In genomic region chr2:218329826-218330651, GRCh38 we compare ENCODE assay signal across 10 cellular contexts. TPM values are rescaled to one million over a fixed set of nuclear protein-coding genes. Genes with fewer than 3 reads are reported as not detected.
A peak's percentile ranks its signal among the peaks of the same experiment; 100 is the strongest.
DNase-seq lines count a peak whose midpoint lies in the region; ATAC-seq and TF ChIP-seq lines count a peak whose summit lies in the region.
"Had no signal": no experiment of that assay in that cellular context is flagged by ENCODE, and none has a peak within 500 bp of the region (broad histone marks: within the 10 kb centered on the region; RNA-seq: fewer than 3 reads in every experiment).

No MANE protein-coding gene starts in this region.

- no peak overlapping the region for H3K4me3 ChIP-seq in foreskin fibroblast (ENCODE audit: low read depth in 1 of 2, low read length in 2 of 2)

- peak; percentile 34 for ATAC-seq in HG03378 (IDR thresholded peaks at IDR 0.05; ENCODE audit: unreplicated experiment)
- no peak for ATAC-seq in GM19324 (IDR thresholded peaks at IDR 0.05; ENCODE audit: low FRiP score, unreplicated experiment)

- DNase-seq in GM20000 (ENCODE audit: low spot score) = peak; percentile 61
- peak; percentile 12 for DNase-seq in myocyte (ENCODE audit: low read depth)
- no peak for DNase-seq in Kasumi-1 (lab: John Stamatoyannopoulos, UW)
- DNase-seq in foreskin fibroblast = no peak
- DNase-seq in SW 1271 (lab: John Stamatoyannopoulos, UW) = no peak
- DNase-seq: activated CD4-positive, alpha-beta T cell treated with anti-CD3 and anti-CD28 coated beads for 48 hours had no signal

- TF ChIP-seq POLR2A in GM10847 (IDR thresholded peaks at IDR 0.05; ENCODE audit: extremely low read depth, insufficient read length) = peak; percentile 12

- no peak for TF ChIP-seq CTCF in GM20000 (IDR thresholded peaks at IDR 0.05; ENCODE audit: extremely low read depth, missing control alignments)
- TF ChIP-seq CTCF in foreskin fibroblast (IDR thresholded peaks at IDR 0.05; ENCODE audit: low read depth, low read length) = no peak

RNA-seq across cellular contexts. Expression of gene CATIP, which starts 26.6 kb away (rescaled TPM):
- not detected in 2 replicates for total RNA-seq in myocyte
- polyA plus RNA-seq in myocyte (2012) = not detected
- total RNA-seq: bronchial epithelial cell had no signal

RNA-seq across cellular contexts. Expression of gene TMBIM1, which starts 37.7 kb away (rescaled TPM):
- 198 and 212 TPM in 2 replicates for total RNA-seq in myocyte
- 195 TPM for polyA plus RNA-seq in myocyte (2012)

RNA-seq across cellular contexts. Expression of gene SLC11A1, which starts 52.0 kb away (rescaled TPM):
- 0.03 and 0.36 TPM in 2 replicates for total RNA-seq in myocyte
- 0.06 TPM for polyA plus RNA-seq in myocyte (2012)

RNA-seq across cellular contexts. Expression of gene PNKD, which starts 59.7 kb away (rescaled TPM):
- total RNA-seq in myocyte = 30.6 and 37.8 TPM in 2 replicates
- 82.9 TPM for polyA plus RNA-seq in myocyte (2012)

Comparison
In these comparisons a context has a peak if more than half of its experiments do, and no peak if none do; other contexts are left out.
1. DNase-seq: peak in GM20000 (single experiment) and myocyte (single experiment); none in Kasumi-1 (0 of 2), foreskin fibroblast (0 of 2) and SW 1271 (0 of 2).